In the genomic region with DNA sequence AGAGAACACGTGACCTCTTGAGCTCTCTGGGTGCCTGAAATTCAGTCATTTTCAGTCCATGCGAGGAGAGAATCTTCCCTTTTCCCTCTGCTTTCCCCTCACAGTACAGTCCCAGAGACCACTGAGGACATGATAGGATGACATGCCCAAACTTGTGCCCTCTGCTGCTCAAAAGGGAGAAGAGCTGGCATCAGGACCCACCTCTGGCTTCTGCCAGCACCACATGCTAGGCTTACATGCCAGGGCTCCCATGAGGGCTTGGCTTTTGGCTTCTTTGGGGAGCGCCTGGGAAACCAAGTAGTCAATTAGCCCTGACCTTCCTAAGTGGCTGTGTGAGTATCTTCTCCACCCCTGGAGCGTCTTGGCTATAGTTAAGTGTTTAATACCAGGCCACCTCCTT, we compare ENCODE assay signal across 9 cellular contexts. TPM values are rescaled to one million over a fixed set of nuclear protein-coding genes. Genes with fewer than 3 reads are reported as not detected.
DNase-seq lines count a peak whose midpoint lies in the region; ATAC-seq and TF ChIP-seq lines count a peak whose summit lies in the region.
"Had no signal": no experiment of that assay in that cellular context is flagged by ENCODE, and none has a peak within 500 bp of the region (broad histone marks: within the 10 kb centered on the region; RNA-seq: fewer than 3 reads in every experiment).

No MANE protein-coding gene starts in this region.

- H3K9me2 ChIP-seq in SK-N-SH = no peaks in the 10 kb centered on the region

- no peak overlapping the region for H3K4me2 ChIP-seq in SK-N-SH
- H3K4me2 ChIP-seq: neural progenitor cell had no signal

- H4K20me1 ChIP-seq in SK-N-SH (ENCODE audit: insufficient read depth) = no peaks in the 10 kb centered on the region

- 95% methylated on average over 4 of the region's 4 CpGs for WGBS in SK-N-SH (ENCODE audit: low lambda C conversion rate)

- H3K4me1 ChIP-seq in A673 (ENCODE audit: insufficient read depth, low read length, poor library complexity, severe bottlenecking) (peaks cover 1% of the 10 kb centered on the region), SK-N-SH (ENCODE audit: control insufficient read depth in 1 of 2, insufficient read depth in 2 of 2, low read depth in 1 of 2, low read length in 1 of 2) (peaks cover 0 to 12% of the 10 kb centered on the region in 2 experiments; a peak in 2 of 4 replicates), foreskin keratinocyte (peaks cover 6% of the 10 kb centered on the region)
- H3K4me1 ChIP-seq: neural progenitor cell had no signal

- H3F3A ChIP-seq in SK-N-SH (replicated peaks; ENCODE audit: insufficient read depth) = no peaks in the 10 kb centered on the region

- H3K4me3 ChIP-seq in A673 (ENCODE audit: low read depth, low read length, poor library complexity, severe bottlenecking) (no peak overlapping the region), SK-N-SH (ENCODE audit: low read depth in 2 of 2, low read length in 1 of 2) (no peak overlapping the region)
- H3K4me3 ChIP-seq: neural progenitor cell had no signal

- H3K79me2 ChIP-seq in SK-N-SH (ENCODE audit: insufficient read depth) = no peaks in the 10 kb centered on the region

- peak; percentile 51 for TF ChIP-seq CTCF in A673 (conservative IDR thresholded peaks at IDR 0.05; ENCODE audit: low read depth, low read length)
- peak; percentile 44; the same call in 2 of the 3 replicates for TF ChIP-seq CTCF in GM12872 (IDR thresholded peaks at IDR 0.05; ENCODE audit: insufficient read depth, low read depth, low read length)
- TF ChIP-seq CTCF in SK-N-SH (IDR thresholded peaks at IDR 0.05) = peak; percentile 43
- TF ChIP-seq CTCF in foreskin keratinocyte (conservative IDR thresholded peaks at IDR 0.05) = peak; percentile 43

- H3K27me3 ChIP-seq in A673 (replicated peaks; ENCODE audit: insufficient read depth, low read depth, low read length, poor library complexity) (no peaks in the 10 kb centered on the region), SK-N-SH (ENCODE audit: insufficient read depth) (no peaks in the 10 kb centered on the region), foreskin keratinocyte (no peaks in the 10 kb centered on the region)
- H3K27me3 ChIP-seq: neural progenitor cell had no signal

- no peaks in the 10 kb centered on the region for H3K9me3 ChIP-seq in A673 (ENCODE audit: low read depth, low read length, poor library complexity, severe bottlenecking)
- H3K9me3 ChIP-seq in SK-N-SH = no peaks in the 10 kb centered on the region

- ATAC-seq in foreskin keratinocyte = no peak
- no peak for ATAC-seq in GM18520 (IDR thresholded peaks at IDR 0.05; ENCODE audit: unreplicated experiment)
- no peak for ATAC-seq in GM21619 (IDR thresholded peaks at IDR 0.05; ENCODE audit: unreplicated experiment)

- DNase-seq in A673 (ENCODE audit: low spot score) = peak; percentile 21
- DNase-seq in SK-N-SH = no peak
- DNase-seq in foreskin keratinocyte = no peak
- DNase-seq in dedifferentiated amniotic fluid mesenchymal stem cell (ENCODE audit: extremely low spot score) = no peak
- DNase-seq in stimulated activated CD8-positive, alpha-beta memory T cell treated with anti-CD3 and anti-CD28 coated beads, Interleukin-4, amount 100 ng/mL, for 48 hours = no peak

- intact Hi-C loops in A673 (cut with micrococcal nuclease; ENCODE audit: unreplicated experiment) = loop anchor here (5.0 kb wide), 1 partner anchor 182 kb away; no protein-coding TSS in a partner anchor

- H3K9ac ChIP-seq in SK-N-SH = no peak overlapping the region
- H3K9ac ChIP-seq: neural progenitor cell had no signal

- H3K36me3 ChIP-seq in A673 (ENCODE audit: insufficient read depth, low read length, poor library complexity, severe bottlenecking) (peaks cover 40% of the 10 kb centered on the region), SK-N-SH (replicated peaks in 1 of 2; ENCODE audit: control insufficient read depth in 1 of 2, insufficient read depth in 2 of 2, low read length in 1 of 2) (peaks cover 16 to 60% of the 10 kb centered on the region in 2 experiments)
- H3K36me3 ChIP-seq: neural progenitor cell had no signal

- POLR2A ChIA-PET in A673 (lab: Charles Lee; ENCODE audit: low non-redundant PET) = no interaction called here
- POLR2A ChIA-PET in SK-N-SH (lab: Yijun Ruan, JAX) = interaction anchor here (1.4 kb wide), 1 partner anchor 13 kb away, joined by 3 read pairs; no protein-coding TSS in a partner anchor

- peak; percentile 37; the same call in 1 of the 2 replicates for TF ChIP-seq RAD21 in SK-N-SH (IDR thresholded peaks at IDR 0.05; ENCODE audit: low read length)

- BruUV-seq in A673 (replicated peaks; lab: Mats Ljungman, UMichigan) = no TSS peak

- H3K27ac ChIP-seq in A673 (ENCODE audit: low read depth, low read length, poor library complexity, severe bottlenecking) (no peak overlapping the region), SK-N-SH (ENCODE audit: low read depth in 2 of 2, low read length in 1 of 2) (peak overlapping the region in 1 of 2 experiments; percentile 13; a peak in 1 of 4 replicates), foreskin keratinocyte (no peak overlapping the region)
- H3K27ac ChIP-seq: neural progenitor cell had no signal

- CTCF ChIA-PET in A673 (lab: Charles Lee) = no interaction called here
- CTCF ChIA-PET in SK-N-SH (lab: Yijun Ruan, JAX) = interaction anchor here (0.9 to 9.1 kb wide), 7 partner anchors 11 to 181 kb away, joined by 3 to 153 read pairs (median 5); no protein-coding TSS in a partner anchor

- no peak for TF ChIP-seq EP300 in SK-N-SH (IDR thresholded peaks at IDR 0.05; ENCODE audit: borderline replicate concordance in 1 of 2, low read depth in 1 of 2, low read length in 1 of 2)

- no peak overlapping the region for H2AFZ ChIP-seq in SK-N-SH (ENCODE audit: low read depth)
- H2AFZ ChIP-seq: neural progenitor cell had no signal

TF ChIP-seq in SK-N-SH, 30 proteins besides CTCF, POLR2A, EP300 and RAD21:
- TF ChIP-seq POLR2AphosphoS5 (IDR thresholded peaks at IDR 0.05; ENCODE audit: low read depth, low read length) = no peak
- no peak for TF ChIP-seq JUND (IDR thresholded peaks at IDR 0.05)
- TF ChIP-seq SMC3 (IDR thresholded peaks at IDR 0.05; ENCODE audit: low read depth, low read length) = peak; percentile 45; the same call in 1 of the 2 replicates
TF ChIP-seq in SK-N-SH: peak in this region for 1.

RNA-seq across cellular contexts. Expression of gene KCNQ4, which starts 13.8 kb away (rescaled TPM):
- 0.62 and 1.4 TPM in 2 replicates for total RNA-seq in A673 (2021)
- polyA plus RNA-seq in SK-N-SH (2012; rRNA removed) = 0.05 and 0.15 TPM in 2 replicates
- 0.03 and 0.05 TPM in 2 replicates for polyA plus RNA-seq in SK-N-SH (2012; cell fraction: cytosol; rRNA removed)
- polyA plus RNA-seq in SK-N-SH (2012; cell fraction: nucleus; rRNA removed) = 0.43 and 0.44 TPM in 2 replicates
- not detected in 2 replicates for total RNA-seq in foreskin keratinocyte
- 0.03 TPM in 2 replicates for polyA plus RNA-seq in foreskin keratinocyte
